ENCODE assay signal across 11 cellular contexts in the genomic region with DNA sequence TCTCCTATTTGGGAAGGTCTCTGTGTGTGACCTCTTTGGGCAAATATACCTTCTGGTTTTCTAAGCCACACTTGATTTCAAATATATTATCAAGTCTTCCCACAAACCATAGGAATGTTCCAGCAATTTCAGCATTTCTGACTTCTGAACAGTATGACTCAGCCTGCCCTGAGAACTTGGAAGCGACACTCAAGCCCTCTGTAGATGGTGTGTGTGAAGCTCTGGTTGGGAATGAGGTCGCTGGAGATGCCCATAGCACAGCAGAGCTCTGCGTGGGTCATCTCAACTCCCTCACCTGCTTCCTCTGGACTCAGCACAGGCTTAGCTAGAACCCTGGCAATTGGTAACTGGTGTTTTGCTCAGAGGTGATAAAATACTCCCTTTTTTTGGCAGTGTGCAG.
DNase-seq lines count a peak whose midpoint lies in the region; ATAC-seq and TF ChIP-seq lines count a peak whose summit lies in the region.
"Had no signal": no experiment of that assay in that cellular context is flagged by ENCODE, and none has a peak within 500 bp of the region (broad histone marks: within the 10 kb centered on the region; RNA-seq: fewer than 3 reads in every experiment).

No MANE protein-coding gene starts in this region.

- H3K4me3 Mint-ChIP-seq in neural crest cell = no peak overlapping the region
- H3K4me3 Mint-ChIP-seq in CD8-positive, alpha-beta T cell = no peak overlapping the region
- H3K4me3 Mint-ChIP-seq: activated B cell treated with CpG ODN at 0.5 μM for 24 hours; activated naive CD8-positive, alpha-beta T cell treated with anti-CD3 and anti-CD28 coated beads, Interleukin-2, amount 10 ng/mL, durations not matched to agents 7 days and 5 days; CD4-positive, alpha-beta memory T cell had no signal

- no peaks in the 10 kb centered on the region for H3K27me3 Mint-ChIP-seq in neural crest cell (ENCODE audit: low read depth)
- peaks cover 11% of the 10 kb centered on the region for H3K27me3 Mint-ChIP-seq in CD8-positive, alpha-beta T cell (ENCODE audit: low read depth)
- H3K27me3 Mint-ChIP-seq: activated B cell treated with CpG ODN at 0.5 μM for 24 hours had no signal

- no peaks in the 10 kb centered on the region for H3K9me3 ChIP-seq in MG63
- H3K9me3 ChIP-seq in CD8-positive, alpha-beta T cell (ENCODE audit: low read length) = no peaks in the 10 kb centered on the region

- H3K9me3 Mint-ChIP-seq in neural crest cell = no peaks in the 10 kb centered on the region
- H3K9me3 Mint-ChIP-seq in CD8-positive, alpha-beta T cell = no peaks in the 10 kb centered on the region
- H3K9me3 Mint-ChIP-seq: activated B cell treated with CpG ODN at 0.5 μM for 24 hours; activated naive CD8-positive, alpha-beta T cell treated with anti-CD3 and anti-CD28 coated beads, Interleukin-2, amount 10 ng/mL, durations not matched to agents 7 days and 5 days; CD4-positive, alpha-beta memory T cell had no signal

- no peaks in the 10 kb centered on the region for H3K36me3 Mint-ChIP-seq in neural crest cell (ENCODE audit: low read depth)
- no peaks in the 10 kb centered on the region for H3K36me3 Mint-ChIP-seq in CD8-positive, alpha-beta T cell
- H3K36me3 Mint-ChIP-seq: activated naive CD8-positive, alpha-beta T cell treated with anti-CD3 and anti-CD28 coated beads, Interleukin-2, amount 10 ng/mL, durations not matched to agents 7 days and 5 days; CD4-positive, alpha-beta memory T cell had no signal

- TF ChIP-seq CTCF in epithelial cell of proximal tubule (conservative IDR thresholded peaks at IDR 0.05; ENCODE audit: low read depth, low read length) = no peak
- TF ChIP-seq CTCF in neural crest cell (conservative IDR thresholded peaks at IDR 0.05) = no peak
- no peak for TF ChIP-seq CTCF in CD8-positive, alpha-beta T cell (IDR thresholded peaks at IDR 0.05)

- no peak for ATAC-seq in CD8-positive, alpha-beta T cell

- peak; percentile 92 for DNase-seq in AG08395 (ENCODE audit: low spot score)
- DNase-seq in MG63 = peak; percentile 68
- DNase-seq in epithelial cell of proximal tubule (ENCODE audit: low read depth) = peak; percentile 91
- DNase-seq in neural crest cell (ENCODE audit: low read depth, low spot score) = no peak
- DNase-seq in NCI-H187 treated with DMSO at 0.1 percent for 48 hours (lab: John Stamatoyannopoulos, UW) = no peak
- no peak for DNase-seq in activated CD4-positive, alpha-beta T cell treated with anti-CD3 and anti-CD28 coated beads for 48 hours
- no peak for DNase-seq in CD8-positive, alpha-beta T cell
- DNase-seq in NCI-H2107 (lab: John Stamatoyannopoulos, UW) = no peak
- DNase-seq: activated B cell treated with CpG ODN at 0.5 μM for 24 hours; activated naive CD8-positive, alpha-beta T cell treated with anti-CD3 and anti-CD28 coated beads, Interleukin-2, amount 10 ng/mL, durations not matched to agents 7 days and 5 days; CD4-positive, alpha-beta memory T cell had no signal

- POLR2A ChIA-PET in CD8-positive, alpha-beta T cell (lab: Charles Lee) = no interaction called here

- CTCF ChIA-PET in CD8-positive, alpha-beta T cell (lab: Charles Lee) = no interaction called here

- no peaks in the 10 kb centered on the region for H3K27me3 ChIP-seq in MG63
- no peaks in the 10 kb centered on the region for H3K27me3 ChIP-seq in CD8-positive, alpha-beta T cell (ENCODE audit: insufficient read depth, low read length)

- no peaks in the 10 kb centered on the region for H3K36me3 ChIP-seq in MG63
- no peaks in the 10 kb centered on the region for H3K36me3 ChIP-seq in CD8-positive, alpha-beta T cell (ENCODE audit: insufficient read depth, low read length)

- no peak overlapping the region for H3K27ac ChIP-seq in CD8-positive, alpha-beta T cell (ENCODE audit: low read depth, low read length)

- peak overlapping the region; percentile 7 for H3K27ac Mint-ChIP-seq in neural crest cell (ENCODE audit: unreplicated experiment)
- H3K27ac Mint-ChIP-seq in CD8-positive, alpha-beta T cell = no peak overlapping the region
- H3K27ac Mint-ChIP-seq: activated B cell treated with CpG ODN at 0.5 μM for 24 hours; activated naive CD8-positive, alpha-beta T cell treated with anti-CD3 and anti-CD28 coated beads, Interleukin-2, amount 10 ng/mL, durations not matched to agents 7 days and 5 days; CD4-positive, alpha-beta memory T cell had no signal

- peaks cover 22% of the 10 kb centered on the region for H3K4me1 Mint-ChIP-seq in neural crest cell
- H3K4me1 Mint-ChIP-seq in CD8-positive, alpha-beta T cell (ENCODE audit: low read depth) = no peaks in the 10 kb centered on the region
- H3K4me1 Mint-ChIP-seq: activated B cell treated with CpG ODN at 0.5 μM for 24 hours had no signal

- no peak overlapping the region for H3K4me3 ChIP-seq in MG63
- H3K4me3 ChIP-seq in epithelial cell of proximal tubule (ENCODE audit: low read depth, low read length) = no peak overlapping the region
- no peak overlapping the region for H3K4me3 ChIP-seq in CD8-positive, alpha-beta T cell (ENCODE audit: low read depth, low read length)

- no peaks in the 10 kb centered on the region for H3K4me1 ChIP-seq in CD8-positive, alpha-beta T cell (ENCODE audit: insufficient read depth, low read length)

- intact Hi-C loops in CD8-positive, alpha-beta T cell (cut with DNase I, micrococcal nuclease) = no loop called here

Comparison
In these comparisons a context has a peak if more than half of its experiments do, and no peak if none do; other contexts are left out.
1. DNase-seq: peak in AG08395 (single experiment), MG63 (single experiment) and epithelial cell of proximal tubule (single experiment); none in neural crest cell (single experiment), NCI-H187 treated with DMSO at 0.1 percent for 48 hours (single experiment), activated CD4-positive, alpha-beta T cell treated with anti-CD3 and anti-CD28 coated beads for 48 hours (single experiment), CD8-positive, alpha-beta T cell (0 of 7) and NCI-H2107 (single experiment).